Comparison of ENCODE assay signal across 1 cellular context in genomic region chr10:1048732-1049424, GRCh38.
TF ChIP-seq lines count a peak whose summit lies in the region.

TSS of gene IDI1 (minus strand) at chr10:1049119. CDS start at chr10:1049003, 116 bp downstream.

TF ChIP-seq in K562, 482 proteins besides CTCF, POLR2A, EP300 and RAD21 (continued from another document and continues in another):
- TF ChIP-seq GTF3C2 (IDR thresholded peaks at IDR 0.05; ENCODE audit: borderline replicate concordance, extremely low read depth, insufficient read length), result no peak
- no peak for TF ChIP-seq MYNN (IDR thresholded peaks at IDR 0.05)
- no peak for TF ChIP-seq MYNN (CRISPR knock-in tag; IDR thresholded peaks at IDR 0.05)
- TF ChIP-seq TSC22D4 (tag; IDR thresholded peaks at IDR 0.05), result no peak
- no peak for TF ChIP-seq CCAR2 (IDR thresholded peaks at IDR 0.05; ENCODE audit: low read depth, low read length)
- TF ChIP-seq ZNF76 (CRISPR knock-in tag; IDR thresholded peaks at IDR 0.05; ENCODE audit: borderline replicate concordance), result no peak
- 0 out of 2 replicates have a peak, but pooled peaks have one; percentile 35 for TF ChIP-seq ERF (CRISPR knock-in tag; IDR thresholded peaks at IDR 0.05)
- TF ChIP-seq PRDM10 (IDR thresholded peaks at IDR 0.05; ENCODE audit: partially characterized antibody), result no peak
- TF ChIP-seq E2F8 (IDR thresholded peaks at IDR 0.05; ENCODE audit: low read depth, partially characterized antibody), result peak; percentile 53
- no peak for TF ChIP-seq ZBTB11 (CRISPR knock-in tag; IDR thresholded peaks at IDR 0.05)
- no peak; the same call in 1 of the 2 replicates for TF ChIP-seq FOSL1 (tag; conservative IDR thresholded peaks at IDR 0.05)
- no peak for TF ChIP-seq ETV6 (IDR thresholded peaks at IDR 0.05; ENCODE audit: borderline replicate concordance in 1 of 2, low read depth in 2 of 2, low read length in 1 of 2)
- TF ChIP-seq ETV6 (CRISPR knock-in tag; IDR thresholded peaks at IDR 0.05; ENCODE audit: borderline replicate concordance), result no peak
- no peak for TF ChIP-seq ZC3H4 (CRISPR knock-in tag; IDR thresholded peaks at IDR 0.05; ENCODE audit: borderline replicate concordance)
- peak; percentile 81 for TF ChIP-seq U2AF1 (optimal IDR thresholded peaks at IDR 0.05; ENCODE audit: low read depth, low read length)
- TF ChIP-seq CSDE1 (IDR thresholded peaks at IDR 0.05), result no peak
- no peak for TF ChIP-seq ZNF280B (CRISPR knock-in tag; IDR thresholded peaks at IDR 0.05)
- TF ChIP-seq IRF1 (CRISPR knock-in tag; IDR thresholded peaks at IDR 0.05; ENCODE audit: borderline replicate concordance), result no peak
- TF ChIP-seq KLF16 (IDR thresholded peaks at IDR 0.05), result no peak
- TF ChIP-seq ZNF695 (CRISPR knock-in tag; IDR thresholded peaks at IDR 0.05), result no peak
- peak; percentile 87 to 89 for TF ChIP-seq NRF1 (conservative IDR thresholded peaks at IDR 0.05 in 1 of 2, IDR thresholded peaks at IDR 0.05 in 1 of 2)
- TF ChIP-seq ATF2 (CRISPR knock-in tag; IDR thresholded peaks at IDR 0.05), result no peak
- peak; percentile 79; the same call in 1 of the 2 replicates for TF ChIP-seq ZNF830 (CRISPR knock-in tag; IDR thresholded peaks at IDR 0.05)
- peak; percentile 32; the same call in 1 of the 2 replicates for TF ChIP-seq ZNF134 (CRISPR knock-in tag; conservative IDR thresholded peaks at IDR 0.05)
- TF ChIP-seq MAFG (tag; conservative IDR thresholded peaks at IDR 0.05), result no peak
- TF ChIP-seq HSF4 (CRISPR knock-in tag; IDR thresholded peaks at IDR 0.05; ENCODE audit: borderline replicate concordance), result no peak
- TF ChIP-seq LCOR (CRISPR knock-in tag; IDR thresholded peaks at IDR 0.05), result peak; percentile 94
- no peak; the same call in 1 of the 2 replicates for TF ChIP-seq NFIC (IDR thresholded peaks at IDR 0.05)
- TF ChIP-seq SAP30 (IDR thresholded peaks at IDR 0.05; ENCODE audit: borderline replicate concordance, insufficient read depth, low read depth, low read length, poor library complexity, severe bottlenecking), result peak; percentile 20
- TF ChIP-seq RFX5 (IDR thresholded peaks at IDR 0.05; ENCODE audit: low read depth, low read length), result peak; percentile 52; the same call in 1 of the 2 replicates
- TF ChIP-seq MCM3 (IDR thresholded peaks at IDR 0.05), result no peak
- TF ChIP-seq RBFOX2 (IDR thresholded peaks at IDR 0.05; ENCODE audit: low read depth, low read length), result peak; percentile 98
- TF ChIP-seq PPARD (CRISPR knock-in tag; IDR thresholded peaks at IDR 0.05), result no peak
- peak; percentile 83 to 92 for TF ChIP-seq MNT (conservative IDR thresholded peaks at IDR 0.05)
- 0 out of 2 replicates have a peak, but pooled peaks have one; percentile 35 for TF ChIP-seq ZBTB2 (IDR thresholded peaks at IDR 0.05)
- TF ChIP-seq POLR2AphosphoS2 (IDR thresholded peaks at IDR 0.05; ENCODE audit: low read length), result 0 out of 2 replicates have a peak, but pooled peaks have one; percentile 91
- TF ChIP-seq ZNF639 (CRISPR knock-in tag; conservative IDR thresholded peaks at IDR 0.05 in 1 of 2, IDR thresholded peaks at IDR 0.05 in 1 of 2), result peak in 1 of 2 experiments; percentile 87; a peak in 2 of 4 replicates
- TF ChIP-seq KLF10 (CRISPR knock-in tag; IDR thresholded peaks at IDR 0.05), result no peak
